27 cellular contexts compared by ENCODE assay signal in the genomic region with DNA sequence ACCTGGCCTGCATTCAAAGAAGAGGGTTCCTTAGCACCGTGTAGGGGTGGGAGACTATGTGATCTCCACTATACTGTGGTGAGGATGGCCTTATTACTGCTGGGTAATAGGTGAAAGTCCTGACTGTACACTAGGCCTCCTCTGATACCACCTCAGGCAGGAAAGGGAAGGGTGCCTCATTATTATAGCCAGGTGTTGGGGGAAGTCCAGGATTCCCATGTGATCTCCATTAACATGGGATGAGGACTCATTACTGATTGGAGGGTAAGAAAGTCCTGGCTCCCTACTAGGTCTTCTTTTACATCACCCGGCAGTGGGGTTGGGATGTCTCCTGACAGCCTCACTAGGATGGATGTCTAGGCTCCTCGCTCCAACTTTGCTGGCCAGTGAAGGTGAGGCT.
DNase-seq lines count a peak whose midpoint lies in the region; ATAC-seq and TF ChIP-seq lines count a peak whose summit lies in the region.
"Had no signal": no experiment of that assay in that cellular context is flagged by ENCODE, and none has a peak within 500 bp of the region (broad histone marks: within the 10 kb centered on the region; RNA-seq: fewer than 3 reads in every experiment).

No MANE protein-coding gene starts in this region.

- H4K20me1 ChIP-seq in GM23248 (ENCODE audit: insufficient read depth) = no peaks in the 10 kb centered on the region

- H3K27ac ChIP-seq in GM23248 (no peak overlapping the region; the same call in 1 of the 2 replicates), SK-N-MC (peak overlapping the region; percentile 17; the same call in 1 of the 2 replicates), foreskin keratinocyte (no peak overlapping the region), trophoblast cell (ENCODE audit: low read depth, low read length) (peak overlapping the region; percentile 98)
- H3K27ac ChIP-seq: HL-60, SJSA1 had no signal

- no peaks in the 10 kb centered on the region for H3K79me2 ChIP-seq in GM23248 (ENCODE audit: insufficient read depth)
- H3K79me2 ChIP-seq in trophoblast cell (ENCODE audit: control insufficient read depth, insufficient read depth, low read length, poor library complexity) = peaks cover 2% of the 10 kb centered on the region

- peak overlapping the region; percentile 96 for H2BK5ac ChIP-seq in trophoblast cell (ENCODE audit: low read depth, low read length, poor library complexity)

- H3K23ac ChIP-seq in trophoblast cell (ENCODE audit: low read length) = peak overlapping the region; percentile 82

- H2BK12ac ChIP-seq in trophoblast cell (ENCODE audit: low read length) = peak overlapping the region; percentile 69

- peaks cover 5% of the 10 kb centered on the region for H3K79me1 ChIP-seq in trophoblast cell (ENCODE audit: low read length)

- H3K4me2 ChIP-seq in GM23248 (ENCODE audit: unreplicated experiment) (peak overlapping the region; percentile 8), trophoblast cell (ENCODE audit: low read length) (peak overlapping the region; percentile 41)

- 0 out of 2 replicates have a peak, but pooled peaks cover 10% of the 10 kb centered on the region for H3F3A ChIP-seq in GM23248 (ENCODE audit: insufficient read depth)

- H3K9me2 ChIP-seq in GM23248 (ENCODE audit: insufficient read depth) = no peaks in the 10 kb centered on the region; the same call in 1 of the 2 replicates

- intact Hi-C loops in Right ventricle myocardium inferior (cut with DNase I) = no loop called here

- H3K36me3 ChIP-seq in GM23248 (ENCODE audit: low read depth) (no peaks in the 10 kb centered on the region), SK-N-MC (ENCODE audit: insufficient read depth, low read length) (no peaks in the 10 kb centered on the region), trophoblast cell (ENCODE audit: control insufficient read depth in 1 of 2, insufficient read depth in 2 of 2, low read length in 2 of 2) (no peaks in the 10 kb centered on the region)
- H3K36me3 ChIP-seq: BE2C, SJSA1 had no signal

- peak overlapping the region; percentile 74 for H4K8ac ChIP-seq in trophoblast cell (ENCODE audit: low read depth, low read length)

- no peak overlapping the region for H3K4me3 ChIP-seq in GM23248
- H3K4me3 ChIP-seq in SK-N-MC = no peak overlapping the region
- no peak overlapping the region for H3K4me3 ChIP-seq in trophoblast cell (ENCODE audit: low read depth, low read length)
- H3K4me3 ChIP-seq: GM12878, SJSA1 had no signal

- 83 to 88% methylated on average over 3 of the region's 3 CpGs for WGBS in GM23248 (ENCODE audit: low coverage in 1 of 2, low lambda C conversion rate in 2 of 2, missing lambda C conversion rate in 2 of 2), 2 experiments
- no CpG with 5 or more reads among the region's 3 CpGs for WGBS in trophoblast cell (ENCODE audit: extremely low coverage, insufficient coverage, insufficient read length)

- peak overlapping the region; percentile 42 for H3K14ac ChIP-seq in trophoblast cell (ENCODE audit: low read length)

- ATAC-seq in foreskin keratinocyte (peak; percentile 81), Right ventricle myocardium inferior (no peak), GM19328 (IDR thresholded peaks at IDR 0.05; ENCODE audit: unreplicated experiment) (no peak)
- ATAC-seq: GM12878, PC-3 had no signal

- no peak overlapping the region for H4K12ac ChIP-seq in trophoblast cell (ENCODE audit: low read depth, low read length)

- peak overlapping the region; percentile 91 for H2AK5ac ChIP-seq in trophoblast cell (ENCODE audit: low read length)

- H3K27me3 ChIP-seq in GM23248 (replicated peaks; ENCODE audit: insufficient read depth) (no peaks in the 10 kb centered on the region), foreskin keratinocyte (no peaks in the 10 kb centered on the region), trophoblast cell (ENCODE audit: insufficient read depth, low read length) (no peaks in the 10 kb centered on the region)
- H3K27me3 ChIP-seq: BE2C, SJSA1 had no signal

- H2AFZ ChIP-seq in GM23248 = peak overlapping the region; percentile 2; the same call in 1 of the 2 replicates
- peak overlapping the region; percentile 23 for H2AFZ ChIP-seq in trophoblast cell (ENCODE audit: insufficient read depth, low read length, poor library complexity)

- H3K9me3 ChIP-seq in GM23248 (ENCODE audit: low read depth) (no peaks in the 10 kb centered on the region), SK-N-MC (ENCODE audit: low read depth, low read length) (no peaks in the 10 kb centered on the region), trophoblast cell (ENCODE audit: insufficient read depth, low read depth, low read length) (no peaks in the 10 kb centered on the region)
- H3K9me3 ChIP-seq: BE2C, SJSA1 had no signal

- TF ChIP-seq CTCF in foreskin keratinocyte (conservative IDR thresholded peaks at IDR 0.05) = no peak

- peak overlapping the region; percentile 29 for H3K4ac ChIP-seq in trophoblast cell (ENCODE audit: low read depth, low read length)

- peak overlapping the region; percentile 98 for H2BK120ac ChIP-seq in trophoblast cell (ENCODE audit: insufficient read depth, low read length, poor library complexity)

- DNase-seq in GM23248 (no peak), SK-N-MC (ENCODE audit: low read depth, low spot score) (no peak), foreskin keratinocyte (peak; percentile 29 to 62), trophoblast cell (no peak), Right ventricle myocardium inferior (ENCODE audit: missing footprints) (no peak), RKO (ENCODE audit: low spot score) (no peak)
- DNase-seq: 8988T; ACHN; BE2C; CD8-positive, alpha-beta memory T cell; DMS 273 treated with DMSO at 0.1 percent for 48 hours; DMS79; GDM1; HCEC 1CT; NCI-H1092; NCI-H1417 treated with DMSO at 0.1 percent for 48 hours; NCI-H1694 treated with DMSO at 0.1 percent for 48 hours; NCI-H2171 treated with DMSO at 0.1 percent for 48 hours; NCI-H524 treated with DMSO at 0.1 percent for 48 hours; NCI-H82; NK-92 treated with Interleukin-12 subunit alpha and Interleukin-12 subunit beta, amount 100 ng/mL, for 24 hours; PC-3; Right ventricle myocardium superior had no signal

- peaks cover 12% of the 10 kb centered on the region; the same call in 1 of the 2 replicates for H3K4me1 ChIP-seq in GM23248 (ENCODE audit: insufficient read depth)
- peaks cover 23% of the 10 kb centered on the region for H3K4me1 ChIP-seq in foreskin keratinocyte
- peaks cover 4 to 6% of the 10 kb centered on the region in 2 experiments for H3K4me1 ChIP-seq in trophoblast cell (ENCODE audit: control insufficient read depth in 1 of 2, insufficient read depth in 2 of 2, low read length in 2 of 2)
- H3K4me1 ChIP-seq: BE2C had no signal

- peak overlapping the region; percentile 77 for H3K18ac ChIP-seq in trophoblast cell (ENCODE audit: low read length)

- H4K91ac ChIP-seq in trophoblast cell (ENCODE audit: low read depth, low read length) = peak overlapping the region; percentile 59

- H3K9ac ChIP-seq in GM23248 (no peak overlapping the region), SK-N-MC (ENCODE audit: insufficient read length) (no peak overlapping the region), trophoblast cell (ENCODE audit: low read length) (peak overlapping the region; percentile 68)

- in situ Hi-C loops in GM23248 (cut with MboI) = no loop called here

Comparison
In these comparisons a context has a peak if more than half of its experiments do, and no peak if none do; other contexts are left out.
1. DNase-seq: peak in foreskin keratinocyte (2 of 2); none in GM23248 (single experiment), SK-N-MC (single experiment), trophoblast cell (0 of 2), Right ventricle myocardium inferior (single experiment) and RKO (single experiment).
2. H3K27ac ChIP-seq: peak in SK-N-MC (single experiment) and trophoblast cell (single experiment); none in GM23248 (single experiment) and foreskin keratinocyte (single experiment).